Comparison of ENCODE assay signal across 26 cellular contexts in the genomic region with DNA sequence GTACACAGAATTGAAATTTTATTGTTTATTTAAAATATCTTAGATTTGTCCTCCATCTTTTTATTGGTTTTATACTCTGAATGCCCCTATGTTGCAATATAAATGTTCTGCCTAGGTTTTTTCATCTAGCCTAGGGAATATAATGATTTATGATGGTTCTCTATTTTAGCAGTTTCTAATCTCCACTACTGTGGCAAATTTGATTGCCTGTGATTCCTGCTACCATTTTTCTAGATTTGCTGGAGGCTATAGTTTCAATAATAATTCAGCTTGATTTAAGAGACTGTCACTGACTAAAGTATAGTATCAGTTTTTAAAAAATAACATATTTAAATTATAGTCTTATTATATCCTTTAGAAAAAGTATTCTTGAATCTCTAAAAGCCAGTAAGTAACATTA.
"Had no signal": no experiment of that assay in that cellular context is flagged by ENCODE, and none has a peak within 500 bp of the region (broad histone marks: within the 10 kb centered on the region; RNA-seq: fewer than 3 reads in every experiment).

No MANE protein-coding gene starts in this region.

- DNase-seq: effector CD8-positive, alpha-beta T cell; foreskin melanocyte; glutamatergic neuron; hypothalamus; immature natural killer cell; left ventricle myocardium superior; lower lobe of right lung; natural killer cell; occipital lobe; ovary; posterior cingulate gyrus; psoas muscle; right cardiac atrium; sigmoid colon; stimulated activated CD4-positive, alpha-beta T cell treated with anti-CD3 and anti-CD28 coated beads, Interleukin-2, amount 100 ng/mL, for 24 hours; stimulated activated CD4-positive, alpha-beta T cell treated with anti-CD3 and anti-CD28 coated beads, Interleukin-4, amount 100 ng/mL, for 24 hours; stimulated activated naive CD4-positive, alpha-beta T cell treated with Interleukin-2 at 50 U/mL for 16 hours; stomach; thyroid gland; trophoblast cell had no signal

- H3K27me3 ChIP-seq: esophagus muscularis mucosa, ovary, sigmoid colon, stomach, thyroid gland, vagina had no signal

- H3K9me3 Mint-ChIP-seq: natural killer cell had no signal

- ATAC-seq: left ventricle myocardium superior; lower lobe of right lung; natural killer cell; psoas muscle; right cardiac atrium; stimulated activated effector memory CD8-positive, alpha-beta T cell treated with anti-CD3 and anti-CD28 coated beads, Interleukin-12 subunit alpha, Interleukin-12 subunit beta, amount 100 ng/mL, for 72 hours had no signal

- H3K4me3 Mint-ChIP-seq: dendritic cell treated with granulocyte-macrophage colony-stimulating factor and Interleukin-4, amounts not matched to agents 40 ng/mL and 50 ng/mL, for 4 days; immature natural killer cell; natural killer cell; stimulated activated effector memory CD8-positive, alpha-beta T cell treated with anti-CD3 and anti-CD28 coated beads, Interleukin-12 subunit alpha, Interleukin-12 subunit beta, amount 100 ng/mL, for 72 hours had no signal

- H3K9me3 ChIP-seq: esophagus muscularis mucosa, lower lobe of right lung, ovary, psoas muscle, stomach, thyroid gland, vagina had no signal

- FAIRE-seq: endothelial cell of umbilical vein, keratinocyte had no signal

- H3K4me3 ChIP-seq: esophagus muscularis mucosa, lower lobe of right lung, ovary, psoas muscle, sigmoid colon, stomach, thyroid gland, vagina had no signal

- H3K27ac ChIP-seq: esophagus muscularis mucosa, lower lobe of right lung, ovary, psoas muscle, sigmoid colon, stomach, thyroid gland, vagina had no signal

- H3K4me1 ChIP-seq: lower lobe of right lung, thyroid gland, vagina had no signal

- H3K27me3 Mint-ChIP-seq: dendritic cell treated with granulocyte-macrophage colony-stimulating factor and Interleukin-4, amounts not matched to agents 40 ng/mL and 50 ng/mL, for 4 days had no signal

- H3K36me3 ChIP-seq: ovary, thyroid gland, vagina had no signal

- H3K27ac Mint-ChIP-seq: dendritic cell treated with granulocyte-macrophage colony-stimulating factor and Interleukin-4, amounts not matched to agents 40 ng/mL and 50 ng/mL, for 4 days; natural killer cell; stimulated activated effector memory CD8-positive, alpha-beta T cell treated with anti-CD3 and anti-CD28 coated beads, Interleukin-12 subunit alpha, Interleukin-12 subunit beta, amount 100 ng/mL, for 72 hours had no signal

- H3K36me3 Mint-ChIP-seq: natural killer cell; stimulated activated effector memory CD8-positive, alpha-beta T cell treated with anti-CD3 and anti-CD28 coated beads, Interleukin-12 subunit alpha, Interleukin-12 subunit beta, amount 100 ng/mL, for 72 hours had no signal
